8 cellular contexts compared by ENCODE assay signal in genomic region chr19:52820472-52821205, GRCh38. TPM values are rescaled to one million over a fixed set of nuclear protein-coding genes. Genes with fewer than 3 reads are reported as not detected.
DNase-seq lines count a peak whose midpoint lies in the region; ATAC-seq, FAIRE-seq and TF ChIP-seq lines count a peak whose summit lies in the region.
"Not testable (repeated sequence)": the region's sequence is repeated elsewhere in the genome, so short reads cannot be mapped to it uniquely, and the experiment has no call there.

No MANE protein-coding gene starts in this region.

- peak overlapping the region; percentile 76 for H3K27ac Mint-ChIP-seq in T-helper 2 cell treated with Interferon-gamma antibody and Interleukin-4, amounts not matched to agents 5 μg/mL and 100 μg/mL, for 36 hours
- H3K27ac Mint-ChIP-seq in nephron = peak overlapping the region; percentile 5 to 17 (median 17)

- H3K9me1 ChIP-seq in K562 (ENCODE audit: control insufficient read depth, insufficient read depth, low read length) = not testable (repeated sequence)

- H3K27me3 Mint-ChIP-seq in T-helper 2 cell treated with Interferon-gamma antibody and Interleukin-4, amounts not matched to agents 5 μg/mL and 100 μg/mL, for 36 hours (ENCODE audit: low read depth); nephron (ENCODE audit: low read depth): not testable (repeated sequence)

- H3F3A ChIP-seq in GM23248 (ENCODE audit: insufficient read depth) = not testable (repeated sequence)

- FAIRE-seq in K562 (lab: Jason Lieb, UNC) = peak; percentile 56

- H3K4me2 ChIP-seq in GM23248 (ENCODE audit: unreplicated experiment) (peak overlapping the region; percentile 95), K562 (ENCODE audit: insufficient read depth, low read length) (peak overlapping the region; percentile 79)

- DNase-seq in DMS79 treated with DMSO at 0.1 percent for 48 hours (lab: John Stamatoyannopoulos, UW) (peak; percentile 4), GM23248 (peak; percentile 63), K562 (ENCODE audit: extremely low read depth in 1 of 4, low spot score in 3 of 4) (peak in 1 of 4 experiments; percentile 50), heart left ventricle (peak in 4 of 5 donors; percentile 27 to 63 (median 48))
- DNase-seq in T-helper 2 cell treated with Interferon-gamma antibody and Interleukin-4, amounts not matched to agents 5 μg/mL and 100 μg/mL, for 36 hours (ENCODE audit: low spot score) = peak; percentile 10
- DNase-seq in stimulated activated naive CD8-positive, alpha-beta T cell treated with anti-CD3 and anti-CD28 coated beads, Interleukin-15, Interleukin-2, amounts not matched to agents 100 U/mL and 50 U/mL, for 24 hours = peak; percentile 26

- H3K4me1 Mint-ChIP-seq in T-helper 2 cell treated with Interferon-gamma antibody and Interleukin-4, amounts not matched to agents 5 μg/mL and 100 μg/mL, for 36 hours (ENCODE audit: low read depth); nephron: not testable (repeated sequence)

- ATAC-seq in K562 (peak; percentile 81), heart left ventricle (peak; percentile 40 to 66 (median 46))
- ATAC-seq in stimulated activated naive CD8-positive, alpha-beta T cell treated with anti-CD3 and anti-CD28 coated beads, Interleukin-15, Interleukin-2, amounts not matched to agents 100 U/mL and 50 U/mL, for 24 hours = peak; percentile 5

- not testable (repeated sequence) for H3K9me2 ChIP-seq in GM23248 (ENCODE audit: insufficient read depth)

- WGBS in GM23248 (ENCODE audit: low coverage in 1 of 2, low lambda C conversion rate in 2 of 2, missing lambda C conversion rate in 2 of 2), 2 experiments = 8 to 12% methylated on average over 15 to 20 of the region's 20 CpGs
- 0% methylated on average over 8 of the region's 20 CpGs for WGBS in K562 (ENCODE audit: insufficient coverage, low coverage, missing lambda C conversion rate)
- 7 to 9% (median 7%) methylated on average over 19 to 20 of the region's 20 CpGs for WGBS in heart left ventricle, 4 donors

- H3K4me3 ChIP-seq in GM23248 (peak overlapping the region; percentile 79), K562 (peak overlapping the region; percentile 71), heart left ventricle (peak overlapping the region; percentile 32 to 77 (median 66))

- TF ChIP-seq EP300 in K562 (IDR thresholded peaks at IDR 0.05; ENCODE audit: low read length) = not testable (repeated sequence)

- POLR2A ChIA-PET in K562 (lab: Yijun Ruan, JAX) = not testable (repeated sequence)

- H3K4me1 ChIP-seq in GM23248 (ENCODE audit: insufficient read depth); K562 (replicated peaks in 1 of 2; ENCODE audit: control insufficient read depth in 2 of 2, insufficient read depth in 2 of 2, low read length in 2 of 2): not testable (repeated sequence)
- H3K4me1 ChIP-seq in heart left ventricle = peaks cover 0 to 10% (median 0%) of the 10 kb centered on the region in 12 donors

- H3K9ac ChIP-seq in GM23248 (peak overlapping the region; percentile 77), K562 (ENCODE audit: insufficient read depth in 1 of 2, low read depth in 2 of 2, low read length in 2 of 2) (peak overlapping the region; percentile 80 to 93)

- TF ChIP-seq RAD21 in K562 (CRISPR knock-in tag; conservative IDR thresholded peaks at IDR 0.05 in 1 of 2, IDR thresholded peaks at IDR 0.05 in 1 of 2) = not testable (repeated sequence)

- intact Hi-C loops in K562 (cut with micrococcal nuclease) = not testable (repeated sequence)
- intact Hi-C loops in heart left ventricle (cut with DNase I) = loop anchor here in 4 of 10 donors (2.0 to 5.0 kb wide), 3 partner anchors 34 to 37 kb away; partner anchors contain the start of gene ZNF468 (in 3 of the 4)

- TF ChIP-seq CTCF in K562 (IDR thresholded peaks at IDR 0.05 in 2 of 3, conservative IDR thresholded peaks at IDR 0.05 in 1 of 3; ENCODE audit: insufficient read depth in 2 of 3, low read depth in 1 of 3, low read length in 3 of 3); heart left ventricle (IDR thresholded peaks at IDR 0.05); nephron (IDR thresholded peaks at IDR 0.05; ENCODE audit: unreplicated experiment in 3 of 3): not testable (repeated sequence)

- H3K27ac ChIP-seq in GM23248 = peak overlapping the region; percentile 8; the same call in 1 of the 2 replicates
- peak overlapping the region; percentile 59 for H3K27ac ChIP-seq in KOPT-K1 (ENCODE audit: low read depth, low read length, poor library complexity, severe bottlenecking)
- peak overlapping the region; percentile 69 for H3K27ac ChIP-seq in K562 (ENCODE audit: extremely low read depth, low read depth, low read length)
- H3K27ac ChIP-seq in heart left ventricle = peak overlapping the region in 8 of 12 donors; percentile 5 to 77 (median 62)

- not testable (repeated sequence) for TF ChIP-seq POLR2A in K562 (conservative IDR thresholded peaks at IDR 0.05); heart left ventricle (IDR thresholded peaks at IDR 0.05)

- peak overlapping the region; percentile 85 for H2AFZ ChIP-seq in GM23248
- not testable (repeated sequence) for H2AFZ ChIP-seq in K562 (ENCODE audit: low read depth, low read length)

- H3K9me3 Mint-ChIP-seq in T-helper 2 cell treated with Interferon-gamma antibody and Interleukin-4, amounts not matched to agents 5 μg/mL and 100 μg/mL, for 36 hours = peaks cover 39% of the 10 kb centered on the region
- H3K9me3 Mint-ChIP-seq in nephron = not testable (repeated sequence)

- in situ Hi-C loops in GM23248 (cut with MboI) = not testable (repeated sequence)
- in situ Hi-C loops in K562 (cut with MboI) = loop anchor here (5.0 kb wide), 1 partner anchor 37 kb away; the partner anchor contains the start of gene ZNF468

- H3K79me2 ChIP-seq in GM23248 (ENCODE audit: insufficient read depth) = not testable (repeated sequence)
- peaks cover 10% of the 10 kb centered on the region for H3K79me2 ChIP-seq in K562 (ENCODE audit: control insufficient read depth, insufficient read depth, low read length)

- H3K36me3 Mint-ChIP-seq in T-helper 2 cell treated with Interferon-gamma antibody and Interleukin-4, amounts not matched to agents 5 μg/mL and 100 μg/mL, for 36 hours (ENCODE audit: low read depth) = peaks cover 49% of the 10 kb centered on the region
- peaks cover 25% of the 10 kb centered on the region for H3K36me3 Mint-ChIP-seq in nephron (ENCODE audit: low read depth)

- not testable (repeated sequence) for H3K9me3 ChIP-seq in GM23248 (ENCODE audit: low read depth); KOPT-K1 (ENCODE audit: insufficient read depth, low read length, poor library complexity, severe bottlenecking); K562 (replicated peaks; ENCODE audit: control insufficient read depth, insufficient read depth, low read depth, low read length); heart left ventricle

- BruUV-seq in K562 (replicated peaks; lab: Mats Ljungman, UMichigan) = TSS peak; percentile 75

- not testable (repeated sequence) for H3K36me3 ChIP-seq in GM23248 (ENCODE audit: low read depth)
- H3K36me3 ChIP-seq in KOPT-K1 (ENCODE audit: insufficient read depth, low read length) = peaks cover 32% of the 10 kb centered on the region
- peaks cover 21% of the 10 kb centered on the region; the same call in 1 of the 3 replicates for H3K36me3 ChIP-seq in K562 (ENCODE audit: control insufficient read depth, insufficient read depth, low read length)
- H3K36me3 ChIP-seq in heart left ventricle = peaks cover 0 to 23% (median 9%) of the 10 kb centered on the region in 9 donors

- not testable (repeated sequence) for H4K20me1 ChIP-seq in GM23248 (ENCODE audit: insufficient read depth); K562 (replicated peaks; ENCODE audit: control insufficient read depth, insufficient read depth, low read length)

- peak overlapping the region; percentile 94 for H3K4me3 Mint-ChIP-seq in T-helper 2 cell treated with Interferon-gamma antibody and Interleukin-4, amounts not matched to agents 5 μg/mL and 100 μg/mL, for 36 hours
- H3K4me3 Mint-ChIP-seq in nephron = peak overlapping the region; percentile 91 to 94 (median 93)

- not testable (repeated sequence) for H3K27me3 ChIP-seq in GM23248 (replicated peaks; ENCODE audit: insufficient read depth); K562 (ENCODE audit: control insufficient read depth in 2 of 2, insufficient read depth in 2 of 2, low read length in 2 of 2); heart left ventricle

- CTCF ChIA-PET in K562 (lab: Yijun Ruan, JAX; ENCODE audit: low intra/inter-chr PET ratio) = not testable (repeated sequence)

RNA-seq across cellular contexts. Expression of gene ZNF28, which starts 0.8 kb away (rescaled TPM):
- total RNA-seq in GM23248 (2014; rRNA removed; shearing (Covaris generic)) = 12.9 and 18.7 TPM in 2 replicates
- 13.4 and 13.7 TPM in 2 replicates for polyA plus RNA-seq in GM23248 (2016; fragmentation: Nextera tagmentation; extraction: Ambion mirVana)
- 17.5 and 39.2 TPM in 2 replicates for total RNA-seq in K562 (2011; cell fraction: chromatin; rRNA removed; ENCODE audit: low replicate concordance)
- total RNA-seq in K562 (2011; cell fraction: nucleolus; rRNA removed) = 13.2 and 15.7 TPM in 2 replicates
- total RNA-seq in K562 (2011; cell fraction: nucleoplasm; rRNA removed) = 18.8 and 20.6 TPM in 2 replicates
- total RNA-seq in K562 (2014; rRNA removed) = 18.7 and 19.4 TPM in 2 replicates
- 35.9 and 39.0 TPM in 2 replicates for total RNA-seq in K562 (2014; rRNA removed; fragmentation: Illumina TruSeq; extraction: Trizol)
- total RNA-seq in K562 (2015; rRNA removed; fragmentation: Illumina TruSeq; extraction: Trizol) = 31.5 and 31.6 TPM in 2 replicates
- total RNA-seq in K562 (2021) = 18.9 and 23.7 TPM in 2 replicates
- 21.5 and 33.0 TPM in 2 replicates for polyA plus RNA-seq in K562 (2011; rRNA removed)
- 6.9 and 10.7 TPM in 2 replicates for polyA plus RNA-seq in K562 (2011; cell fraction: cytosol; rRNA removed)
- polyA plus RNA-seq in K562 (2011; cell fraction: nucleus; rRNA removed) = 11.0 and 12.4 TPM in 2 replicates
- 10.6 and 22.1 TPM in 2 replicates for polyA plus RNA-seq in K562 (2012)
- 18.9 and 35.2 TPM in 2 replicates for polyA plus RNA-seq in K562 (2014; fragmentation: Illumina TruSeq; extraction: Trizol)
- 10 to 100 TPM; 25.5 to 38.5 TPM for polyA plus RNA-seq in K562 (2014; fragmentation: Nextera tagmentation; extraction: Ambion mirVana)
- polyA plus RNA-seq in K562 (2014; rRNA removed) = 10.4 and 25.7 TPM in 2 replicates
- polyA minus RNA-seq in K562 (2011; rRNA and poly(A)+ RNA removed) = 48.3 and 54.2 TPM in 2 replicates
- 7.9 and 19.1 TPM in 2 replicates for polyA minus RNA-seq in K562 (2011; cell fraction: cytosol; rRNA and poly(A)+ RNA removed)
- polyA minus RNA-seq in K562 (2011; cell fraction: nucleus; rRNA and poly(A)+ RNA removed) = 7.5 and 13.3 TPM in 2 replicates
- 10 to 100 TPM in 2 of 9 donors, 1 to 10 TPM in 7; 5.6 to 11.4 (median 8.8) TPM for total RNA-seq in heart left ventricle
- 1 to 10 TPM; 2.3 to 7.8 TPM for polyA plus RNA-seq in heart left ventricle

RNA-seq across cellular contexts. Expression of gene ZNF600, which starts 34.0 kb away (rescaled TPM):
- total RNA-seq in GM23248 (2014; rRNA removed; shearing (Covaris generic)) = 1.8 and 1.9 TPM in 2 replicates
- polyA plus RNA-seq in GM23248 (2016; fragmentation: Nextera tagmentation; extraction: Ambion mirVana) = 3.2 and 3.5 TPM in 2 replicates
- total RNA-seq in K562 (2011; cell fraction: chromatin; rRNA removed; ENCODE audit: low replicate concordance) = 28.3 and 45.7 TPM in 2 replicates
- total RNA-seq in K562 (2011; cell fraction: nucleolus; rRNA removed) = 21.7 and 30.5 TPM in 2 replicates
- 24.0 and 26.4 TPM in 2 replicates for total RNA-seq in K562 (2011; cell fraction: nucleoplasm; rRNA removed)
- total RNA-seq in K562 (2014; rRNA removed) = 4.6 and 5.7 TPM in 2 replicates
- 16.7 and 18.3 TPM in 2 replicates for total RNA-seq in K562 (2014; rRNA removed; fragmentation: Illumina TruSeq; extraction: Trizol)
- 17.6 and 18.9 TPM in 2 replicates for total RNA-seq in K562 (2015; rRNA removed; fragmentation: Illumina TruSeq; extraction: Trizol)
- total RNA-seq in K562 (2021) = 12.1 and 14.8 TPM in 2 replicates
- polyA plus RNA-seq in K562 (2011; rRNA removed) = 15.9 and 21.5 TPM in 2 replicates
- 8.4 and 12.5 TPM in 2 replicates for polyA plus RNA-seq in K562 (2011; cell fraction: cytosol; rRNA removed)
- polyA plus RNA-seq in K562 (2011; cell fraction: nucleus; rRNA removed) = 41.2 and 53.1 TPM in 2 replicates
- polyA plus RNA-seq in K562 (2012) = 8.3 and 10.3 TPM in 2 replicates
- polyA plus RNA-seq in K562 (2014; fragmentation: Illumina TruSeq; extraction: Trizol) = 17.1 and 21.4 TPM in 2 replicates
- polyA plus RNA-seq in K562 (2014; fragmentation: Nextera tagmentation; extraction: Ambion mirVana) = 10 to 100 TPM; 14.9 to 18.0 TPM
- 11.6 and 14.8 TPM in 2 replicates for polyA plus RNA-seq in K562 (2014; rRNA removed)
- 23.8 and 24.2 TPM in 2 replicates for polyA minus RNA-seq in K562 (2011; rRNA and poly(A)+ RNA removed)
- polyA minus RNA-seq in K562 (2011; cell fraction: cytosol; rRNA and poly(A)+ RNA removed) = 12.4 and 15.4 TPM in 2 replicates
- 22.3 and 32.9 TPM in 2 replicates for polyA minus RNA-seq in K562 (2011; cell fraction: nucleus; rRNA and poly(A)+ RNA removed)
- total RNA-seq in heart left ventricle = 1 to 10 TPM; 1.2 to 4.1 (median 2.4) TPM
- 1 to 10 TPM; 2.7 TPM for polyA plus RNA-seq in heart left ventricle

RNA-seq across cellular contexts. Expression of gene ZNF468, which starts 36.8 kb away (rescaled TPM):
- 14.1 and 19.1 TPM in 2 replicates for total RNA-seq in GM23248 (2014; rRNA removed; shearing (Covaris generic))
- polyA plus RNA-seq in GM23248 (2016; fragmentation: Nextera tagmentation; extraction: Ambion mirVana) = 9.6 and 10.0 TPM in 2 replicates
- total RNA-seq in K562 (2011; cell fraction: chromatin; rRNA removed; ENCODE audit: low replicate concordance) = 37.7 and 82.3 TPM in 2 replicates
- total RNA-seq in K562 (2011; cell fraction: nucleolus; rRNA removed) = 28.5 and 32.5 TPM in 2 replicates
- total RNA-seq in K562 (2011; cell fraction: nucleoplasm; rRNA removed) = 39.1 and 44.0 TPM in 2 replicates
- total RNA-seq in K562 (2014; rRNA removed) = 17.4 and 18.9 TPM in 2 replicates
- total RNA-seq in K562 (2014; rRNA removed; fragmentation: Illumina TruSeq; extraction: Trizol) = 32.7 and 36.9 TPM in 2 replicates
- total RNA-seq in K562 (2015; rRNA removed; fragmentation: Illumina TruSeq; extraction: Trizol) = 27.3 and 28.2 TPM in 2 replicates
- total RNA-seq in K562 (2021) = 18.9 and 20.7 TPM in 2 replicates
- polyA plus RNA-seq in K562 (2011; rRNA removed) = 29.0 and 36.2 TPM in 2 replicates
- 10.8 and 18.3 TPM in 2 replicates for polyA plus RNA-seq in K562 (2011; cell fraction: cytosol; rRNA removed)
- polyA plus RNA-seq in K562 (2011; cell fraction: nucleus; rRNA removed) = 18.5 and 19.6 TPM in 2 replicates
- 13.2 and 13.4 TPM in 2 replicates for polyA plus RNA-seq in K562 (2012)
- polyA plus RNA-seq in K562 (2014; fragmentation: Illumina TruSeq; extraction: Trizol) = 21.1 and 23.2 TPM in 2 replicates
- polyA plus RNA-seq in K562 (2014; fragmentation: Nextera tagmentation; extraction: Ambion mirVana) = 10 to 100 TPM; 17.9 to 24.0 TPM
- 15.9 and 17.5 TPM in 2 replicates for polyA plus RNA-seq in K562 (2014; rRNA removed)
- polyA minus RNA-seq in K562 (2011; rRNA and poly(A)+ RNA removed) = 46.2 and 47.4 TPM in 2 replicates
- polyA minus RNA-seq in K562 (2011; cell fraction: cytosol; rRNA and poly(A)+ RNA removed) = 10.2 and 17.8 TPM in 2 replicates
- polyA minus RNA-seq in K562 (2011; cell fraction: nucleus; rRNA and poly(A)+ RNA removed) = 11.3 and 16.6 TPM in 2 replicates
- 10 to 100 TPM in 3 of 9 donors, 1 to 10 TPM in 6; 6.6 to 14.9 (median 8.4) TPM for total RNA-seq in heart left ventricle
- 1 to 10 TPM; 5.8 to 9.5 TPM for polyA plus RNA-seq in heart left ventricle

Comparison
In these comparisons a context has a peak if more than half of its experiments do, and no peak if none do; other contexts are left out.
1. H3K27ac ChIP-seq: peak in every context shown above with its lines; median percentile 69 in K562; 62 in heart left ventricle; 59 in KOPT-K1; 8 in GM23248.
2. ATAC-seq: peak in every context shown above with its lines; median percentile 81 in K562; 46 in heart left ventricle; 5 in stimulated activated naive CD8-positive, alpha-beta T cell treated with anti-CD3 and anti-CD28 coated beads, Interleukin-15, Interleukin-2, amounts not matched to agents 100 U/mL and 50 U/mL, for 24 hours.